28 cellular contexts compared by ENCODE assay signal in genomic region chr12:81224626-81225025, GRCh38.
"Had no signal": no experiment of that assay in that cellular context is flagged by ENCODE, and none has a peak within 500 bp of the region (broad histone marks: within the 10 kb centered on the region; RNA-seq: fewer than 3 reads in every experiment).

No MANE protein-coding gene starts in this region.

- H3K4me1 ChIP-seq: SJSA1 had no signal

- H3K27me3 ChIP-seq: adrenal gland, SJSA1 had no signal

- H3K27ac Mint-ChIP-seq: activated CD4-positive, alpha-beta memory T cell treated with anti-CD3 and anti-CD28 coated beads for 36 hours; activated CD4-positive, alpha-beta T cell treated with anti-CD3 and anti-CD28 coated beads for 36 hours; activated naive CD4-positive, alpha-beta T cell treated with anti-CD3 and anti-CD28 coated beads for 36 hours; activated naive CD4-positive, alpha-beta T cell treated with anti-CD3 and anti-CD28 coated beads, Interleukin-2, amount 50 U/mL, for 72 hours; activated T-helper 1 cell treated with anti-CD3 and anti-CD28 coated beads, Interleukin-12 subunit alpha, Interleukin-12 subunit beta, Interleukin-2, Interleukin-4 antibody, amounts not matched to agents 30 ng/mL and 10 ng/mL and 1 ng/mL, durations not matched to agents 14 hours and 24 hours and 36 hours; T-helper 1 cell treated with Interleukin-12 subunit alpha and Interleukin-12 subunit beta and Interleukin-4 antibody, amounts not matched to agents 30 μg/mL and 1 μg/mL, for 36 hours; T-helper 2 cell treated with Interferon-gamma antibody and Interleukin-4, amounts not matched to agents 5 μg/mL and 100 μg/mL, for 36 hours; WTC11 had no signal

- H3K4me2 ChIP-seq: SK-N-SH had no signal

- H3K9me3 Mint-ChIP-seq: activated naive CD4-positive, alpha-beta T cell treated with anti-CD3 and anti-CD28 coated beads for 36 hours; activated T-helper 1 cell treated with anti-CD3 and anti-CD28 coated beads, Interleukin-12 subunit alpha, Interleukin-12 subunit beta, Interleukin-2, Interleukin-4 antibody, amounts not matched to agents 30 ng/mL and 10 ng/mL and 1 ng/mL, durations not matched to agents 14 hours and 24 hours and 36 hours; T-helper 1 cell treated with Interleukin-12 subunit alpha and Interleukin-12 subunit beta and Interleukin-4 antibody, amounts not matched to agents 30 μg/mL and 1 μg/mL, for 36 hours; T-helper 2 cell treated with Interferon-gamma antibody and Interleukin-4, amounts not matched to agents 5 μg/mL and 100 μg/mL, for 36 hours; WTC11 had no signal

- H3K36me3 Mint-ChIP-seq: activated CD4-positive, alpha-beta memory T cell treated with anti-CD3 and anti-CD28 coated beads for 36 hours; activated naive CD4-positive, alpha-beta T cell treated with anti-CD3 and anti-CD28 coated beads, Interleukin-2, amount 50 U/mL, for 72 hours; WTC11 had no signal

- H3K4me1 Mint-ChIP-seq: activated CD4-positive, alpha-beta T cell treated with anti-CD3 and anti-CD28 coated beads for 36 hours had no signal

- H3K27ac ChIP-seq: adrenal gland, SJSA1 had no signal

- H3K4me3 Mint-ChIP-seq: activated CD4-positive, alpha-beta memory T cell treated with anti-CD3 and anti-CD28 coated beads for 36 hours; activated CD4-positive, alpha-beta T cell treated with anti-CD3 and anti-CD28 coated beads for 36 hours; activated naive CD4-positive, alpha-beta T cell treated with anti-CD3 and anti-CD28 coated beads for 36 hours; activated T-cell treated with anti-CD3 and anti-CD28 coated beads, Interleukin-2, amount 50 U/mL, for 4 hours; activated T-helper 1 cell treated with anti-CD3 and anti-CD28 coated beads, Interleukin-12 subunit alpha, Interleukin-12 subunit beta, Interleukin-2, Interleukin-4 antibody, amounts not matched to agents 30 ng/mL and 10 ng/mL and 1 ng/mL, durations not matched to agents 14 hours and 24 hours and 36 hours; T-helper 1 cell treated with Interleukin-12 subunit alpha and Interleukin-12 subunit beta and Interleukin-4 antibody, amounts not matched to agents 30 μg/mL and 1 μg/mL, for 36 hours; T-helper 2 cell treated with Interferon-gamma antibody and Interleukin-4, amounts not matched to agents 5 μg/mL and 100 μg/mL, for 36 hours; WTC11 had no signal

- DNase-seq: activated CD4-positive, alpha-beta memory T cell treated with anti-CD3 and anti-CD28 coated beads for 36 hours; activated CD4-positive, alpha-beta T cell treated with anti-CD3 and anti-CD28 coated beads for 36 hours; activated CD4-positive, alpha-beta T cell treated with anti-CD3 and anti-CD28 coated beads, Interleukin-2, amount 50 U/mL, for 1 hour; activated CD8-positive, alpha-beta memory T cell treated with anti-CD3 and anti-CD28 coated beads, Interleukin-2, amount 50 U/mL, for 4 hours; activated gamma-delta T cell treated with Interleukin-2 at 50 U/mL for 16 hours; activated naive CD4-positive, alpha-beta T cell treated with anti-CD3 and anti-CD28 coated beads for 36 hours; activated T-cell treated with anti-CD3 and anti-CD28 coated beads for 4 hours; activated T-cell treated with anti-CD3 and anti-CD28 coated beads, Interleukin-2, amount 50 U/mL, for 4 hours; adrenal gland; anterior cingulate cortex; caudate nucleus; NCI-H1048; NCI-H1105 treated with DMSO at 0.1 percent for 48 hours; NCI-H1436; NCI-H1694; NCI-H1930; NCI-H2081 treated with DMSO at 0.1 percent for 48 hours; NCI-H345; NCI-H524 treated with DMSO at 0.1 percent for 48 hours; SHP77 treated with DMSO at 0.1 percent for 48 hours; SK-N-SH had no signal

- H3K9me3 ChIP-seq: adrenal gland, SJSA1, SK-N-SH had no signal

- H3K4me3 ChIP-seq: adrenal gland, K562, SJSA1 had no signal

- H3K27me3 Mint-ChIP-seq: activated CD4-positive, alpha-beta memory T cell treated with anti-CD3 and anti-CD28 coated beads for 36 hours; activated CD4-positive, alpha-beta T cell treated with anti-CD3 and anti-CD28 coated beads for 36 hours had no signal

- H3K9ac ChIP-seq: SK-N-SH had no signal

- H3K36me3 ChIP-seq: adrenal gland, SJSA1 had no signal
